Comparison of ENCODE assay signal across 15 cellular contexts in genomic region chr10:34627741-34628140, GRCh38.
"Had no signal": no experiment of that assay in that cellular context is flagged by ENCODE, and none has a peak within 500 bp of the region (broad histone marks: within the 10 kb centered on the region; RNA-seq: fewer than 3 reads in every experiment).

No MANE protein-coding gene starts in this region.

- H3K4me3 ChIP-seq: cardiac muscle cell, gastroesophageal sphincter, thoracic aorta, upper lobe of left lung had no signal

- DNase-seq: activated CD4-positive, alpha-beta memory T cell treated with anti-CD3 and anti-CD28 coated beads, Interleukin-2, amount 10 ng/mL, durations not matched to agents 7 days and 5 days; activated CD4-positive, alpha-beta T cell treated with anti-CD3 and anti-CD28 coated beads, Interleukin-2, amount 10 ng/mL, durations not matched to agents 24 days and 14 days; activated effector memory CD4-positive, alpha-beta T cell treated with anti-CD3 and anti-CD28 coated beads, Interleukin-2, amount 50 U/mL, for 16 hours; activated naive CD4-positive, alpha-beta T cell treated with anti-CD3 and anti-CD28 coated beads, Interleukin-2, amount 10 ng/mL, durations not matched to agents 7 days and 5 days; activated T-cell treated with anti-CD3 and anti-CD28 coated beads, Interleukin-2, amount 50 U/mL, for 72 hours; cortex of kidney; occipital lobe; stimulated activated CD4-positive, alpha-beta T cell treated with anti-CD3 and anti-CD28 coated beads, Interleukin-4, amount 100 ng/mL, for 1 hour; stimulated activated naive CD4-positive, alpha-beta T cell treated with Interleukin-2 at 50 U/mL for 16 hours had no signal

- H3K27me3 ChIP-seq: cardiac muscle cell, gastroesophageal sphincter, upper lobe of left lung had no signal

- ATAC-seq: activated CD4-positive, CD25-positive, alpha-beta regulatory T cell treated with anti-CD3 and anti-CD28 coated beads, Interleukin-2, amount 50 U/mL, for 24 hours; activated T-cell treated with anti-CD3 and anti-CD28 coated beads, Interleukin-2, amount 50 U/mL, for 72 hours had no signal

- H3K9me3 ChIP-seq: gastroesophageal sphincter, thoracic aorta, upper lobe of left lung had no signal

- H3K36me3 ChIP-seq: cardiac muscle cell, gastroesophageal sphincter, thoracic aorta, upper lobe of left lung had no signal

- H3K27ac ChIP-seq: cardiac muscle cell, epithelial cell of prostate, gastroesophageal sphincter, thoracic aorta, upper lobe of left lung had no signal
